22 cellular contexts compared by ENCODE assay signal in the genomic region with DNA sequence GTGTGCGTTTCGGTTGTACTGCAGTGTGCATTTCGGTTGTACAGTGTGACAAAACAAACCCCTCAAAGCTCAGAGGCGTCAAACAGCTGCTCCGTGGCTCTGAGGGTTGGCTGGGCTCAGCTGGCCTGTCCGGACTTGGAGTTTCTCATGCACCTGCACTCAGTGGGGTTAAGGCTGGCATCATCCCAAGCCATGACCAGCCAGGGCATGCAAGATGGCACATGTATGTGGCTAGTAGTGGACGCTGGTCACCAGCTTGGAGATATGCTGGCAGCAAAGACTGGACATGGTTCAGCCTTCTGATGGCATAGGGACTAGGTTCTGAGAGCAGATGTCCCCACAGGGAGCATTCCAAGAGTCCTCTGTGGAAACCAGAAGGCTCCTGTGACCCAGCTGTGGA.
"Had no signal": no experiment of that assay in that cellular context is flagged by ENCODE, and none has a peak within 500 bp of the region (broad histone marks: within the 10 kb centered on the region; RNA-seq: fewer than 3 reads in every experiment).

No MANE protein-coding gene starts in this region.

- H3K27me3 Mint-ChIP-seq: activated B cell treated with CpG ODN at 0.5 μM for 24 hours had no signal

- ATAC-seq: gastroesophageal sphincter; heart left ventricle; lower lobe of right lung; natural killer cell; right lobe of liver; stimulated activated naive B cell treated with anti-CD40 and anti-IgM and Interleukin-4, amounts not matched to agents 10 μg/mL and 1 μg/mL and 100 μg/mL, for 72 hours had no signal

- H3K27ac ChIP-seq: coronary artery, epithelial cell of prostate, gastroesophageal sphincter, heart left ventricle, lower lobe of right lung, parathyroid adenoma, right lobe of liver, transverse colon, uterus had no signal

- H3K9me3 ChIP-seq: gastroesophageal sphincter, heart left ventricle, lower lobe of right lung, right lobe of liver, transverse colon, uterus had no signal

- H3K36me3 ChIP-seq: gastroesophageal sphincter, heart left ventricle, lower lobe of right lung, right lobe of liver, transverse colon, uterus had no signal

- H3K4me1 ChIP-seq: lower lobe of right lung, parathyroid adenoma, right lobe of liver, transverse colon, uterus had no signal

- H3K4me3 ChIP-seq: coronary artery, gastroesophageal sphincter, heart left ventricle, lower lobe of right lung, right lobe of liver, smooth muscle cell, transverse colon, uterus had no signal

- H3K9ac ChIP-seq: parathyroid adenoma had no signal

- H3K4me1 Mint-ChIP-seq: activated B cell treated with CpG ODN at 0.5 μM for 24 hours; activated naive CD8-positive, alpha-beta T cell treated with anti-CD3 and anti-CD28 coated beads for 36 hours; natural killer cell; stimulated activated naive B cell treated with anti-CD40 and anti-IgM and Interleukin-4, amounts not matched to agents 10 μg/mL and 1 μg/mL and 100 μg/mL, for 72 hours had no signal

- DNase-seq: activated B cell treated with CpG ODN at 0.5 μM for 24 hours; activated CD4-positive, alpha-beta T cell treated with anti-CD3 and anti-CD28 coated beads for 4 hours; activated CD4-positive, alpha-beta T cell treated with anti-CD3 and anti-CD28 coated beads, Interleukin-2, amount 50 U/mL, for 48 hours; activated naive CD4-positive, alpha-beta T cell treated with Interleukin-2 at 50 U/mL for 16 hours; activated naive CD8-positive, alpha-beta T cell treated with anti-CD3 and anti-CD28 coated beads for 36 hours; activated T-cell treated with anti-CD3 and anti-CD28 coated beads, Interleukin-2, amount 50 U/mL, for 48 hours; cerebellar nuclear complex; heart left ventricle; lower lobe of right lung; natural killer cell; right lobe of liver; stimulated activated CD4-positive, alpha-beta T cell treated with anti-CD3 and anti-CD28 coated beads, Interleukin-15, amount 100 ng/mL, for 24 hours; stimulated activated naive B cell treated with anti-CD40 and anti-IgM and Interleukin-4, amounts not matched to agents 10 μg/mL and 1 μg/mL and 100 μg/mL, for 72 hours; T1000; transverse colon; uterus had no signal

- H3K9me3 Mint-ChIP-seq: activated naive CD8-positive, alpha-beta T cell treated with anti-CD3 and anti-CD28 coated beads for 36 hours; natural killer cell had no signal

- H3K27ac Mint-ChIP-seq: activated B cell treated with CpG ODN at 0.5 μM for 24 hours; activated naive CD8-positive, alpha-beta T cell treated with anti-CD3 and anti-CD28 coated beads for 36 hours; natural killer cell; stimulated activated naive B cell treated with anti-CD40 and anti-IgM and Interleukin-4, amounts not matched to agents 10 μg/mL and 1 μg/mL and 100 μg/mL, for 72 hours; T-helper 1 cell treated with Interleukin-12 subunit alpha and Interleukin-12 subunit beta and Interleukin-4 antibody, amounts not matched to agents 30 μg/mL and 1 μg/mL, for 36 hours had no signal

- H3K36me3 Mint-ChIP-seq: activated naive CD8-positive, alpha-beta T cell treated with anti-CD3 and anti-CD28 coated beads for 36 hours; natural killer cell; stimulated activated naive B cell treated with anti-CD40 and anti-IgM and Interleukin-4, amounts not matched to agents 10 μg/mL and 1 μg/mL and 100 μg/mL, for 72 hours had no signal

- H3K27me3 ChIP-seq: right lobe of liver, uterus had no signal

- H3K4me3 Mint-ChIP-seq: activated B cell treated with CpG ODN at 0.5 μM for 24 hours; activated naive CD8-positive, alpha-beta T cell treated with anti-CD3 and anti-CD28 coated beads for 36 hours; natural killer cell; stimulated activated naive B cell treated with anti-CD40 and anti-IgM and Interleukin-4, amounts not matched to agents 10 μg/mL and 1 μg/mL and 100 μg/mL, for 72 hours; T-helper 1 cell treated with Interleukin-12 subunit alpha and Interleukin-12 subunit beta and Interleukin-4 antibody, amounts not matched to agents 30 μg/mL and 1 μg/mL, for 36 hours had no signal
